In genomic region chr11:120563698-120564572, GRCh38 we compare ENCODE assay signal across 8 cellular contexts. TPM values are rescaled to one million over a fixed set of nuclear protein-coding genes. Genes with fewer than 3 reads are reported as not detected.
DNase-seq lines count a peak whose midpoint lies in the region; ATAC-seq and TF ChIP-seq lines count a peak whose summit lies in the region.

No MANE protein-coding gene starts in this region.

- no peak overlapping the region for H3K9ac ChIP-seq in HCT116 (ENCODE audit: low read length)

- H3K4me3 ChIP-seq in HCT116 (replicated peaks in 1 of 2; ENCODE audit: low read depth in 1 of 2, low read length in 2 of 2) (no peak overlapping the region), iPS-18c (ENCODE audit: insufficient read depth, low read depth, low read length) (peak overlapping the region; percentile 63), gastrocnemius medialis (peak overlapping the region; percentile 42 to 51 (median 46))

- CTCF ChIA-PET in HCT116 (lab: Charles Lee), result no interaction called here

- no peaks in the 10 kb centered on the region for H3K36me3 ChIP-seq in HCT116 (ENCODE audit: control insufficient read depth in 1 of 2, insufficient read depth in 2 of 2, low read length in 2 of 2)
- H3K36me3 ChIP-seq in gastrocnemius medialis, result no peaks in the 10 kb centered on the region

- H4K20me1 ChIP-seq in HCT116 (ENCODE audit: insufficient read depth), result no peaks in the 10 kb centered on the region

- DNase-seq in HCT116 (ENCODE audit: low read depth, low spot score) (no peak), gastrocnemius medialis (no peak)
- no peak for DNase-seq in activated CD4-positive, alpha-beta T cell treated with anti-CD3 and anti-CD28 coated beads for 1 hour
- no peak for DNase-seq in stimulated activated CD4-positive, alpha-beta T cell treated with anti-CD3 and anti-CD28 coated beads, Interleukin-4, amount 100 ng/mL, for 1 hour

- no peaks in the 10 kb centered on the region for H3K27me3 ChIP-seq in HCT116 (ENCODE audit: insufficient read depth, low read length)
- peaks cover 9 to 27% (median 18%) of the 10 kb centered on the region in 3 donors for H3K27me3 ChIP-seq in gastrocnemius medialis

- TF ChIP-seq POLR2A in HCT116 (IDR thresholded peaks at IDR 0.05; ENCODE audit: borderline replicate concordance, extremely low read depth, insufficient read depth, insufficient read length), result no peak
- no peak for TF ChIP-seq POLR2A in gastrocnemius medialis (IDR thresholded peaks at IDR 0.05)

- BruUV-seq in HCT116 (replicated peaks; lab: Mats Ljungman, UMichigan), result no TSS peak

- H3K4me1 ChIP-seq in HCT116 (ENCODE audit: control insufficient read depth in 1 of 2, insufficient read depth in 2 of 2, low read length in 2 of 2) (peaks cover 43 to 51% of the 10 kb centered on the region in 2 experiments), gastrocnemius medialis (peaks cover 5 to 8% of the 10 kb centered on the region in 2 donors)

- TF ChIP-seq RAD21 in HCT116 (IDR thresholded peaks at IDR 0.05; ENCODE audit: low read depth), result no peak

- no peaks in the 10 kb centered on the region for H3K9me3 ChIP-seq in HCT116 (ENCODE audit: control insufficient read depth in 1 of 2, insufficient read depth in 1 of 2, low read depth in 1 of 2, low read length in 2 of 2)
- H3K9me3 ChIP-seq in iPS-18c (ENCODE audit: control insufficient read depth, insufficient read depth, low read length), result no peaks in the 10 kb centered on the region
- H3K9me3 ChIP-seq in gastrocnemius medialis, result no peaks in the 10 kb centered on the region

- peak overlapping the region; percentile 14; the same call in 1 of the 2 replicates for H3K4me2 ChIP-seq in HCT116 (ENCODE audit: low read length)

- intact Hi-C loops in HCT116 (cut with micrococcal nuclease), result no loop called here
- intact Hi-C loops in gastrocnemius medialis (cut with DNase I; ENCODE audit: low total_unique reads), result no loop called here

- no peaks in the 10 kb centered on the region for H3K79me2 ChIP-seq in HCT116 (ENCODE audit: insufficient read depth, low read length)

- POLR2A ChIA-PET in HCT116 (lab: Charles Lee), result interaction anchor here (1.4 kb wide), 1 partner anchor 17 kb away, joined by 4 read pairs; no protein-coding TSS in a partner anchor

- in situ Hi-C loops in gastrocnemius medialis (cut with MboI; ENCODE audit: low sequenced_read_pairs in 4 of 4), result no loop called here

- ATAC-seq in HCT116 (no peak), gastrocnemius medialis (no peak), GM21423 (IDR thresholded peaks at IDR 0.05; ENCODE audit: unreplicated experiment) (no peak), GM18868 (IDR thresholded peaks at IDR 0.05; ENCODE audit: unreplicated experiment) (no peak)

- H2AFZ ChIP-seq in HCT116 (ENCODE audit: low read depth, low read length, poor library complexity, severe bottlenecking), result no peak overlapping the region

- TF ChIP-seq CTCF in HCT116 (IDR thresholded peaks at IDR 0.05 in 2 of 3, conservative IDR thresholded peaks at IDR 0.05 in 1 of 3; ENCODE audit: borderline replicate concordance in 1 of 3, insufficient read depth in 1 of 3, low read depth in 2 of 3, low read length in 2 of 3) (no peak), gastrocnemius medialis (IDR thresholded peaks at IDR 0.05 in 4 of 5, conservative IDR thresholded peaks at IDR 0.05 in 1 of 5) (no peak)

- H3K27ac ChIP-seq in HCT116 (ENCODE audit: low read depth, low read length) (no peak overlapping the region; the same call in 1 of the 2 replicates), angular gyrus (ENCODE audit: low read depth, low read length) (peak overlapping the region; percentile 83), gastrocnemius medialis (no peak overlapping the region)

- RAD21 ChIA-PET in HCT116 (lab: Charles Lee; ENCODE audit: low non-redundant PET in 1 of 2, low total read pairs in 2 of 2, uncharacterized antibody in 2 of 2, unreplicated experiment in 2 of 2), result no interaction called here

- H3K9me2 ChIP-seq in HCT116 (ENCODE audit: insufficient read depth), result no peaks in the 10 kb centered on the region

TF ChIP-seq in HCT116, 20 proteins besides CTCF, POLR2A, EP300 and RAD21:
- TF ChIP-seq CBX3 (IDR thresholded peaks at IDR 0.05; ENCODE audit: low read depth) (no peak), EGR1 (IDR thresholded peaks at IDR 0.05; ENCODE audit: low read depth) (no peak), SP1 (IDR thresholded peaks at IDR 0.05; ENCODE audit: low read depth) (no peak), EZH2 (IDR thresholded peaks at IDR 0.05) (no peak), ZNF274 (IDR thresholded peaks at IDR 0.05; ENCODE audit: low read depth, low read length) (no peak), EZH2phosphoT487 (IDR thresholded peaks at IDR 0.05; ENCODE audit: borderline replicate concordance) (no peak), YY1 (IDR thresholded peaks at IDR 0.05; ENCODE audit: extremely low read depth, insufficient replicate concordance, low read depth, low read length) (no peak), CEBPB (IDR thresholded peaks at IDR 0.05; ENCODE audit: low read depth) (no peak), SRF (IDR thresholded peaks at IDR 0.05; ENCODE audit: low read depth) (no peak), ELF1 (IDR thresholded peaks at IDR 0.05; ENCODE audit: borderline replicate concordance, low read depth) (no peak), ZFX (IDR thresholded peaks at IDR 0.05) (no peak), POLR2AphosphoS5 (IDR thresholded peaks at IDR 0.05; ENCODE audit: low read depth, low read length) (no peak), SIN3A (IDR thresholded peaks at IDR 0.05; ENCODE audit: low read depth) (no peak)
- TF ChIP-seq, protein P1, sequence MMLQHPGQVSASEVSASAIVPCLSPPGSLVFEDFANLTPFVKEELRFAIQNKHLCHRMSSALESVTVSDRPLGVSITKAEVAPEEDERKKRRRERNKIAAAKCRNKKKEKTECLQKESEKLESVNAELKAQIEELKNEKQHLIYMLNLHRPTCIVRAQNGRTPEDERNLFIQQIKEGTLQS (IDR thresholded peaks at IDR 0.05), result no peak
- TF ChIP-seq, protein P2, sequence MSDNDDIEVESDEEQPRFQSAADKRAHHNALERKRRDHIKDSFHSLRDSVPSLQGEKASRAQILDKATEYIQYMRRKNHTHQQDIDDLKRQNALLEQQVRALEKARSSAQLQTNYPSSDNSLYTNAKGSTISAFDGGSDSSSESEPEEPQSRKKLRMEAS (IDR thresholded peaks at IDR 0.05), result no peak
- TF ChIP-seq, protein P3, sequence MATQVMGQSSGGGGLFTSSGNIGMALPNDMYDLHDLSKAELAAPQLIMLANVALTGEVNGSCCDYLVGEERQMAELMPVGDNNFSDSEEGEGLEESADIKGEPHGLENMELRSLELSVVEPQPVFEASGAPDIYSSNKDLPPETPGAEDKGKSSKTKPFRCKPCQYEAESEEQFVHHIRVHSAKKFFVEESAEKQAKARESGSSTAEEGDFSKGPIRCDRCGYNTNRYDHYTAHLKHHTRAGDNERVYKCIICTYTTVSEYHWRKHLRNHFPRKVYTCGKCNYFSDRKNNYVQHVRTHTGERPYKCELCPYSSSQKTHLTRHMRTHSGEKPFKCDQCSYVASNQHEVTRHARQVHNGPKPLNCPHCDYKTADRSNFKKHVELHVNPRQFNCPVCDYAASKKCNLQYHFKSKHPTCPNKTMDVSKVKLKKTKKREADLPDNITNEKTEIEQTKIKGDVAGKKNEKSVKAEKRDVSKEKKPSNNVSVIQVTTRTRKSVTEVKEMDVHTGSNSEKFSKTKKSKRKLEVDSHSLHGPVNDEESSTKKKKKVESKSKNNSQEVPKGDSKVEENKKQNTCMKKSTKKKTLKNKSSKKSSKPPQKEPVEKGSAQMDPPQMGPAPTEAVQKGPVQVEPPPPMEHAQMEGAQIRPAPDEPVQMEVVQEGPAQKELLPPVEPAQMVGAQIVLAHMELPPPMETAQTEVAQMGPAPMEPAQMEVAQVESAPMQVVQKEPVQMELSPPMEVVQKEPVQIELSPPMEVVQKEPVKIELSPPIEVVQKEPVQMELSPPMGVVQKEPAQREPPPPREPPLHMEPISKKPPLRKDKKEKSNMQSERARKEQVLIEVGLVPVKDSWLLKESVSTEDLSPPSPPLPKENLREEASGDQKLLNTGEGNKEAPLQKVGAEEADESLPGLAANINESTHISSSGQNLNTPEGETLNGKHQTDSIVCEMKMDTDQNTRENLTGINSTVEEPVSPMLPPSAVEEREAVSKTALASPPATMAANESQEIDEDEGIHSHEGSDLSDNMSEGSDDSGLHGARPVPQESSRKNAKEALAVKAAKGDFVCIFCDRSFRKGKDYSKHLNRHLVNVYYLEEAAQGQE (IDR thresholded peaks at IDR 0.05; ENCODE audit: low read depth), result no peak
- TF ChIP-seq, protein P4, sequence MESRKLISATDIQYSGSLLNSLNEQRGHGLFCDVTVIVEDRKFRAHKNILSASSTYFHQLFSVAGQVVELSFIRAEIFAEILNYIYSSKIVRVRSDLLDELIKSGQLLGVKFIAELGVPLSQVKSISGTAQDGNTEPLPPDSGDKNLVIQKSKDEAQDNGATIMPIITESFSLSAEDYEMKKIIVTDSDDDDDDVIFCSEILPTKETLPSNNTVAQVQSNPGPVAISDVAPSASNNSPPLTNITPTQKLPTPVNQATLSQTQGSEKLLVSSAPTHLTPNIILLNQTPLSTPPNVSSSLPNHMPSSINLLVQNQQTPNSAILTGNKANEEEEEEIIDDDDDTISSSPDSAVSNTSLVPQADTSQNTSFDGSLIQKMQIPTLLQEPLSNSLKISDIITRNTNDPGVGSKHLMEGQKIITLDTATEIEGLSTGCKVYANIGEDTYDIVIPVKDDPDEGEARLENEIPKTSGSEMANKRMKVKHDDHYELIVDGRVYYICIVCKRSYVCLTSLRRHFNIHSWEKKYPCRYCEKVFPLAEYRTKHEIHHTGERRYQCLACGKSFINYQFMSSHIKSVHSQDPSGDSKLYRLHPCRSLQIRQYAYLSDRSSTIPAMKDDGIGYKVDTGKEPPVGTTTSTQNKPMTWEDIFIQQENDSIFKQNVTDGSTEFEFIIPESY (IDR thresholded peaks at IDR 0.05; ENCODE audit: extremely low read depth, insufficient replicate concordance, low read length), result no peak

RNA-seq across cellular contexts. Expression of gene GRIK4, which starts 52.4 kb away (rescaled TPM):
- total RNA-seq in HCT116 (2021; ENCODE audit: unreplicated experiment) (0.52 TPM), gastrocnemius medialis (under 1 TPM in 1 of 4 donors, not detected in 3; 0.42 TPM)
- 0.16 and 0.18 TPM in 2 replicates for polyA plus RNA-seq in HCT116 (2012)

Comparison
In these comparisons a context has a peak if more than half of its experiments do, and no peak if none do; other contexts are left out.
1. H3K4me3 ChIP-seq: peak in iPS-18c (single experiment) and gastrocnemius medialis (4 of 4); none in HCT116 (0 of 2).